ENCODE assay signal across 15 cellular contexts in the genomic region with DNA sequence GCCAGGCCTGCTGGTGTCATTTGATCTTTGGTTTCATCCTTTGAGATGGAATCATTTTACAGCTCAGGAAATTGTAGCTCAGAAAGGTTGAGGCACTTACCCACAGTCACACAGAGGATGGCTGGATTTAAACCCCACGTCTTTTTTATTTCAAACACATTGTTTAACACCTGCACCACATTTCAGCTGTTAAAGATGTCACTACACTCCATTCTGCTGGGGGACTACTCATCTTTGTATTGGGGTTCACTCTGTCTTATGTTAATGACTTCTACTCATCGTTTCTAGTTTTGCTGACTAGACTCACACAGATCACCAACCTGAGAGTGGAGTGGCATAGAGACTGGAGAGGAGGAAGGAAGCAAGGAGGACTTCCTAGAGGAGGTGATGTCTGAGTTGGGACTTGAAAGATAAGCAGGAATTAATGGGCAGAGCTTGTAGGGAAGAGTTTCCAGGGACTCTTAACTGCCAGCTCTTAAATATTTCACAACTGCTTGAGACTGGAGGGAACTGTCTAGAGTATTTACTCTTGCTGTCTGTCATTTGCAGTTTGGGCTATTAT.
DNase-seq lines count a peak whose midpoint lies in the region; ATAC-seq, FAIRE-seq and TF ChIP-seq lines count a peak whose summit lies in the region.
"Had no signal": no experiment of that assay in that cellular context is flagged by ENCODE, and none has a peak within 500 bp of the region (broad histone marks: within the 10 kb centered on the region; RNA-seq: fewer than 3 reads in every experiment).

No MANE protein-coding gene starts in this region.

- H3K36me3 Mint-ChIP-seq in activated CD4-positive, alpha-beta T cell treated with anti-CD3 and anti-CD28 coated beads for 36 hours (ENCODE audit: low read depth): no peaks in the 10 kb centered on the region
- H3K36me3 Mint-ChIP-seq in activated CD4-positive, alpha-beta T cell treated with anti-CD3 and anti-CD28 coated beads, Interleukin-2, amount 10 ng/mL, durations not matched to agents 24 days and 14 days (ENCODE audit: low read depth): peaks cover 6% of the 10 kb centered on the region
- H3K36me3 Mint-ChIP-seq in astrocyte (ENCODE audit: low read depth, unreplicated experiment) (no peaks in the 10 kb centered on the region), type B pancreatic cell (no peaks in the 10 kb centered on the region), GM23338 (ENCODE audit: low read depth) (no peaks in the 10 kb centered on the region; the same call in 2 of the 3 replicates), Calu3 (ENCODE audit: insufficient read depth, unreplicated experiment) (no peaks in the 10 kb centered on the region)

- no peaks in the 10 kb centered on the region for H3K36me3 ChIP-seq in astrocyte (ENCODE audit: insufficient read depth, low read length)
- H3K36me3 ChIP-seq in muscle layer of colon (ENCODE audit: insufficient read depth, low read length): no peaks in the 10 kb centered on the region
- H3K36me3 ChIP-seq in GM23338 (ENCODE audit: insufficient read depth): no peaks in the 10 kb centered on the region

- no peak overlapping the region for H3K4me2 ChIP-seq in astrocyte (ENCODE audit: low read length)
- no peak overlapping the region for H3K4me2 ChIP-seq in GM23338
- H3K4me2 ChIP-seq: PC-9 had no signal

- no peaks in the 10 kb centered on the region for H3K9me3 ChIP-seq in astrocyte (ENCODE audit: insufficient read depth, low read depth, low read length)
- H3K9me3 ChIP-seq in muscle layer of colon (ENCODE audit: low read length): no peaks in the 10 kb centered on the region

- H2AFZ ChIP-seq in astrocyte (ENCODE audit: low read depth, low read length): no peak overlapping the region
- H2AFZ ChIP-seq in GM23338: no peak overlapping the region
- H2AFZ ChIP-seq: PC-9 had no signal

- no peaks in the 10 kb centered on the region for H3K4me1 Mint-ChIP-seq in activated CD4-positive, alpha-beta T cell treated with anti-CD3 and anti-CD28 coated beads for 36 hours
- no peaks in the 10 kb centered on the region for H3K4me1 Mint-ChIP-seq in activated CD4-positive, alpha-beta T cell treated with anti-CD3 and anti-CD28 coated beads, Interleukin-2, amount 10 ng/mL, durations not matched to agents 24 days and 14 days
- H3K4me1 Mint-ChIP-seq in astrocyte (ENCODE audit: low read depth, unreplicated experiment): peaks cover 31% of the 10 kb centered on the region
- peaks cover 34% of the 10 kb centered on the region for H3K4me1 Mint-ChIP-seq in type B pancreatic cell (ENCODE audit: unreplicated experiment)
- peaks cover 22% of the 10 kb centered on the region for H3K4me1 Mint-ChIP-seq in GM23338
- no peaks in the 10 kb centered on the region for H3K4me1 Mint-ChIP-seq in Calu3 (ENCODE audit: low read depth, unreplicated experiment)

- H3K4me3 ChIP-seq in astrocyte (ENCODE audit: insufficient read depth, low read depth, low read length) (no peak overlapping the region), muscle layer of colon (ENCODE audit: low read depth in 1 of 2, low read length in 2 of 2) (no peak overlapping the region), GM23338 (no peak overlapping the region)
- H3K4me3 ChIP-seq: PC-9 had no signal

- H3F3A ChIP-seq in GM23338 (replicated peaks; ENCODE audit: low read depth): no peaks in the 10 kb centered on the region

- H3K27ac ChIP-seq in astrocyte (ENCODE audit: low read depth, low read length) (no peak overlapping the region), muscle layer of colon (ENCODE audit: low read depth, low read length) (peak overlapping the region; percentile 37), GM23338 (ENCODE audit: low read depth) (no peak overlapping the region)
- H3K27ac ChIP-seq: PC-9 had no signal

- DNase-seq in activated CD4-positive, alpha-beta T cell treated with anti-CD3 and anti-CD28 coated beads for 36 hours: no peak
- no peak for DNase-seq in activated CD4-positive, alpha-beta T cell treated with anti-CD3 and anti-CD28 coated beads, Interleukin-2, amount 10 ng/mL, durations not matched to agents 24 days and 14 days
- DNase-seq in astrocyte (ENCODE audit: low read depth): no peak
- DNase-seq in type B pancreatic cell (ENCODE audit: extremely low spot score, unreplicated experiment): no peak
- DNase-seq in GM23338 (ENCODE audit: low spot score): no peak
- no peak for DNase-seq in Calu3
- DNase-seq in T1000 (lab: John Stamatoyannopoulos, UW): no peak
- DNase-seq: C1 segment of cervical spinal cord, DMS153, HCEC 1CT, NCI-H1048, NCI-H146, NCI-H69, PC-9 had no signal

- no TSS peak for BruUV-seq in Calu3 (replicated peaks; lab: Mats Ljungman, UMichigan)

- CTCF ChIA-PET in activated CD4-positive, alpha-beta T cell treated with anti-CD3 and anti-CD28 coated beads for 36 hours (lab: Charles Lee): interaction anchor here (1.0 kb wide), 1 partner anchor 23 kb away, joined by 3 read pairs; no protein-coding TSS in a partner anchor
- CTCF ChIA-PET in Calu3 (lab: Charles Lee): no interaction called here

- H3K9me3 Mint-ChIP-seq in activated CD4-positive, alpha-beta T cell treated with anti-CD3 and anti-CD28 coated beads for 36 hours (ENCODE audit: low read depth): peaks cover 2% of the 10 kb centered on the region
- peaks cover 4% of the 10 kb centered on the region for H3K9me3 Mint-ChIP-seq in activated CD4-positive, alpha-beta T cell treated with anti-CD3 and anti-CD28 coated beads, Interleukin-2, amount 10 ng/mL, durations not matched to agents 24 days and 14 days
- peaks cover 3% of the 10 kb centered on the region for H3K9me3 Mint-ChIP-seq in astrocyte (ENCODE audit: unreplicated experiment)
- no peaks in the 10 kb centered on the region for H3K9me3 Mint-ChIP-seq in type B pancreatic cell
- H3K9me3 Mint-ChIP-seq in GM23338: no peaks in the 10 kb centered on the region; the same call in 2 of the 3 replicates
- H3K9me3 Mint-ChIP-seq in Calu3 (ENCODE audit: low read depth, unreplicated experiment): no peaks in the 10 kb centered on the region

- TF ChIP-seq CTCF in astrocyte (IDR thresholded peaks at IDR 0.05; ENCODE audit: insufficient read depth, low read depth, low read length): no peak
- no peak for TF ChIP-seq CTCF in type B pancreatic cell (conservative IDR thresholded peaks at IDR 0.05)
- TF ChIP-seq CTCF in GM23338 (conservative IDR thresholded peaks at IDR 0.05; ENCODE audit: low read depth in 2 of 2): no peak
- TF ChIP-seq CTCF in Calu3 (IDR thresholded peaks at IDR 0.05; ENCODE audit: unreplicated experiment): no peak

- no peak overlapping the region for H3K27ac Mint-ChIP-seq in activated CD4-positive, alpha-beta T cell treated with anti-CD3 and anti-CD28 coated beads for 36 hours
- H3K27ac Mint-ChIP-seq in activated CD4-positive, alpha-beta T cell treated with anti-CD3 and anti-CD28 coated beads, Interleukin-2, amount 10 ng/mL, durations not matched to agents 24 days and 14 days: no peak overlapping the region
- H3K27ac Mint-ChIP-seq in astrocyte (ENCODE audit: unreplicated experiment) (no peak overlapping the region), type B pancreatic cell (peak overlapping the region; percentile 21), GM23338 (no peak overlapping the region), Calu3 (ENCODE audit: unreplicated experiment) (no peak overlapping the region)

- no peaks in the 10 kb centered on the region for H3K27me3 Mint-ChIP-seq in activated CD4-positive, alpha-beta T cell treated with anti-CD3 and anti-CD28 coated beads for 36 hours
- H3K27me3 Mint-ChIP-seq in activated CD4-positive, alpha-beta T cell treated with anti-CD3 and anti-CD28 coated beads, Interleukin-2, amount 10 ng/mL, durations not matched to agents 24 days and 14 days: peaks cover 41% of the 10 kb centered on the region
- peaks cover 38% of the 10 kb centered on the region for H3K27me3 Mint-ChIP-seq in astrocyte (ENCODE audit: low read depth, unreplicated experiment)
- H3K27me3 Mint-ChIP-seq in type B pancreatic cell: no peaks in the 10 kb centered on the region
- peaks cover 12% of the 10 kb centered on the region for H3K27me3 Mint-ChIP-seq in GM23338 (ENCODE audit: insufficient read depth, low read depth, poor library complexity)
- H3K27me3 Mint-ChIP-seq in Calu3 (ENCODE audit: unreplicated experiment): peaks cover 48% of the 10 kb centered on the region

- no peaks in the 10 kb centered on the region for H3K9me2 ChIP-seq in GM23338 (ENCODE audit: insufficient read depth)

- POLR2A ChIA-PET in activated CD4-positive, alpha-beta T cell treated with anti-CD3 and anti-CD28 coated beads for 36 hours (lab: Charles Lee): no interaction called here

- H4K20me1 ChIP-seq in astrocyte (ENCODE audit: insufficient read depth, low read length) (no peaks in the 10 kb centered on the region), GM23338 (replicated peaks; ENCODE audit: insufficient read depth) (no peaks in the 10 kb centered on the region; the same call in none of the 2 replicates)

- peak; percentile 13 for FAIRE-seq in astrocyte (lab: Jason Lieb, UNC)

- H3K79me2 ChIP-seq in astrocyte (ENCODE audit: insufficient read depth, low read length) (no peaks in the 10 kb centered on the region), GM23338 (replicated peaks; ENCODE audit: insufficient read depth) (no peaks in the 10 kb centered on the region)

- peaks cover 27% of the 10 kb centered on the region for H3K27me3 ChIP-seq in astrocyte (ENCODE audit: insufficient read depth, low read length)
- H3K27me3 ChIP-seq in muscle layer of colon (ENCODE audit: control insufficient read depth in 1 of 2, insufficient read depth in 2 of 2, low read length in 2 of 2): no peaks in the 10 kb centered on the region
- no peaks in the 10 kb centered on the region for H3K27me3 ChIP-seq in GM23338 (ENCODE audit: insufficient read depth)

- ATAC-seq in activated CD4-positive, alpha-beta T cell treated with anti-CD3 and anti-CD28 coated beads for 36 hours: peak; percentile 33
- no peak for ATAC-seq in GM23338

- H3K4me1 ChIP-seq in astrocyte (ENCODE audit: insufficient read depth, low read length): no peaks in the 10 kb centered on the region
- H3K4me1 ChIP-seq in muscle layer of colon (ENCODE audit: insufficient read depth, low read length): peaks cover 36% of the 10 kb centered on the region
- H3K4me1 ChIP-seq in GM23338 (ENCODE audit: insufficient read depth): peaks cover 3% of the 10 kb centered on the region; the same call in 1 of the 2 replicates

- no peak overlapping the region for H3K4me3 Mint-ChIP-seq in activated CD4-positive, alpha-beta T cell treated with anti-CD3 and anti-CD28 coated beads for 36 hours
- no peak overlapping the region for H3K4me3 Mint-ChIP-seq in activated CD4-positive, alpha-beta T cell treated with anti-CD3 and anti-CD28 coated beads, Interleukin-2, amount 10 ng/mL, durations not matched to agents 24 days and 14 days
- H3K4me3 Mint-ChIP-seq in astrocyte (ENCODE audit: unreplicated experiment) (no peak overlapping the region), type B pancreatic cell (no peak overlapping the region), GM23338 (no peak overlapping the region), Calu3 (ENCODE audit: low read depth, unreplicated experiment) (no peak overlapping the region)

- H3K9ac ChIP-seq in astrocyte (ENCODE audit: low read length): no peak overlapping the region
- H3K9ac ChIP-seq in muscle layer of colon (ENCODE audit: low read length): no peak overlapping the region

- intact Hi-C loops in activated CD4-positive, alpha-beta T cell treated with anti-CD3 and anti-CD28 coated beads for 36 hours (cut with DNase I, micrococcal nuclease): no loop called here
- intact Hi-C loops in activated CD4-positive, alpha-beta T cell treated with anti-CD3 and anti-CD28 coated beads, Interleukin-2, amount 10 ng/mL, durations not matched to agents 24 days and 14 days (cut with micrococcal nuclease): no loop called here
- intact Hi-C loops in Calu3 (cut with micrococcal nuclease; ENCODE audit: unreplicated experiment): no loop called here
